ENCODE assay signal across 1 cellular context in genomic region chr11:75525433-75526191, GRCh38.
TF ChIP-seq lines count a peak whose summit lies in the region.

TSS of gene GDPD5 (minus strand) at chr11:75525941. CDS start at chr11:75477735, 48,206 bp downstream.

TF ChIP-seq in SK-N-SH treated with all-trans-retinoic acid at 6 μM for 48 hours, 23 proteins besides CTCF, POLR2A, EP300 and RAD21 (continued from another document):
- TF ChIP-seq CSRNP3 (CRISPR knock-in tag; IDR thresholded peaks at IDR 0.05) = no peak
